Comparison of ENCODE assay signal across 9 cellular contexts in the genomic region with DNA sequence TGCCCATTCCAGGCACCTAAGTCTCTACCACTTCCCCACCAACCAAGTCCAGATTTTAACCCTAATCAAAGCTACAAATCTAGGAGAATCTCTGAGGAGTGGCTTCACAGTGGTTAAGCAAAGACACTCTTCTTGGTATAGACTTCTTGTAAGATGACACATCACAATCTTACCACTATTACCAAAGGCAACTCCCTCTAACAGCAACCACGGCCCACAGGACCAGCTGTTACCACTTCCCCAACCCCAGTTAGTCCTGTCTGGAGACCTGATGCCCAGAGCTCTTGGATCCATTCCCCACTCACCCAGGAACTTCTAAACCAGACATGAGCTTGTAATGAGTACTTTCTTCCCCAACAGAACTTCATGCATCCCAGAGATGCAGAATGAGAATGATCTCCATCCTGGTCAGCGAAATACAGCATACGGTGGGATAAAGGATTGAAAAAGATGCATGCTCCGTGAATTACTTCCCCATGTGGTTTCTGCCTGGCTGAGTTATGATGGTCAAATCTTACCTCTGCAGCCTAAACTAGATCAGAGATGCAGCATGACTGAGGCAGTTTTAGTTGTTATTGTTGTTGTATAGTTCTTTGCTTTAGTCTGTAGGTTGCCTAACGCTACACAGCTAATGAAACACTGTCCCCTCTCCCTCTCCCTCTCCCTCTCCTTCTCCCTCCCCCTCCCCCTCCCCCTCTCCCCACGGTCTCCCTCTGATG.
DNase-seq lines count a peak whose midpoint lies in the region; ATAC-seq and TF ChIP-seq lines count a peak whose summit lies in the region.
"Had no signal": no experiment of that assay in that cellular context is flagged by ENCODE, and none has a peak within 500 bp of the region (broad histone marks: within the 10 kb centered on the region; RNA-seq: fewer than 3 reads in every experiment).

No MANE protein-coding gene starts in this region.

- peaks cover 0 to 37% (median 11%) of the 10 kb centered on the region in 12 donors for H3K4me1 ChIP-seq in heart left ventricle

- peak overlapping the region in 1 of 12 donors; percentile 56 for H3K27ac ChIP-seq in heart left ventricle
- H3K27ac ChIP-seq: psoas muscle had no signal

- peaks cover 3% of the 10 kb centered on the region for H3K36me3 Mint-ChIP-seq in memory B cell

- intact Hi-C loops in heart left ventricle (cut with DNase I) = no loop called here
- intact Hi-C loops in cardiac septum (cut with DNase I) = no loop called here

- no peaks in the 10 kb centered on the region for H3K9me3 ChIP-seq in heart left ventricle
- H3K9me3 ChIP-seq: psoas muscle had no signal

- H3K36me3 ChIP-seq in heart left ventricle = peaks cover 0 to 9% (median 0%) of the 10 kb centered on the region in 9 donors

- no peak overlapping the region for H3K27ac Mint-ChIP-seq in memory B cell

- no peak for TF ChIP-seq POLR2A in heart left ventricle (IDR thresholded peaks at IDR 0.05)

- H3K4me3 Mint-ChIP-seq in memory B cell = peak overlapping the region; percentile 11

- no peaks in the 10 kb centered on the region for H3K27me3 ChIP-seq in heart left ventricle

- ATAC-seq in heart left ventricle (peak; percentile 7 to 52 (median 44)), HG03066 (IDR thresholded peaks at IDR 0.05; ENCODE audit: low read depth, unreplicated experiment) (peak; percentile 67), memory B cell (ENCODE audit: low read depth) (peak; percentile 81), HG02884 (IDR thresholded peaks at IDR 0.05; ENCODE audit: unreplicated experiment) (no peak)

- WGBS in heart left ventricle, 4 donors = 84 to 87% (median 86%) methylated on average over 6 of the region's 6 CpGs

- H3K9me3 Mint-ChIP-seq in memory B cell = no peaks in the 10 kb centered on the region

- no peaks in the 10 kb centered on the region for H3K27me3 Mint-ChIP-seq in memory B cell

- H3K4me3 ChIP-seq in heart left ventricle = no peak overlapping the region
- H3K4me3 ChIP-seq: psoas muscle had no signal

- DNase-seq in heart left ventricle (no peak), cardiac septum (ENCODE audit: low spot score) (no peak), UCSD-AML1 (lab: John Stamatoyannopoulos, UW; ENCODE audit: unreplicated experiment) (peak; percentile 45), memory B cell (ENCODE audit: low spot score in 2 of 2) (no peak), HPDE6-E6E7 (ENCODE audit: extremely low spot score) (no peak), NCI-H2107 (lab: John Stamatoyannopoulos, UW) (no peak)
- DNase-seq: psoas muscle had no signal

- no peak for TF ChIP-seq CTCF in heart left ventricle (IDR thresholded peaks at IDR 0.05)

- peaks cover 24% of the 10 kb centered on the region for H3K4me1 Mint-ChIP-seq in memory B cell
